ENCODE assay signal across 29 cellular contexts in the genomic region with DNA sequence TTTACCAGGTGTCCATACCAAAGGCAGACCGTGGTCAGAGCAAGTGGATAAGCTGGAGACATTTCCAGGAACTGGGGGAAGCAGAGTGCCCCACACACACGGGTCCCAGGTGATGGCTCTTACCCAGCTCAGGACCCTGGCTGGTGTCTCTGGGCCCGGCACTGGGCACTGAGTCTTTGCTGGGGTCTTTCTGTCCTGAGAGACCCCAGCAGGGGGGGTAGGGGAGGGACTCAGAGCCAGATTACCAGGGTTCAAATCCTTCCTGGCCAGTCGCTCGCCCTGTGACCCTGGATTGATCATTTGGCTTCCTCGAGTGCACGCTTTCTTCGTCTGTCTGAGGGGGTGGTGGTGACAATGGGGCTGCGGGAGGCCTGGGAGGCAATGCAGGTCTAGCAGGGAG.
DNase-seq lines count a peak whose midpoint lies in the region; TF ChIP-seq lines count a peak whose summit lies in the region.
"Had no signal": no experiment of that assay in that cellular context is flagged by ENCODE, and none has a peak within 500 bp of the region (broad histone marks: within the 10 kb centered on the region; RNA-seq: fewer than 3 reads in every experiment).

No MANE protein-coding gene starts in this region.

- H3K9me3 ChIP-seq in DOHH2 (ENCODE audit: control insufficient read depth, insufficient read depth, low read length) (peaks cover 6% of the 10 kb centered on the region), sigmoid colon (no peaks in the 10 kb centered on the region)
- H3K9me3 ChIP-seq: Peyer's patch had no signal

- H3K27ac ChIP-seq in DOHH2 (ENCODE audit: low read depth, low read length) (no peak overlapping the region), sigmoid colon (no peak overlapping the region)
- H3K27ac ChIP-seq: 22Rv1, KMS-11, Peyer's patch, SK-N-MC had no signal

- H3K79me2 ChIP-seq in DOHH2 (ENCODE audit: control insufficient read depth, low read length): no peaks in the 10 kb centered on the region

- no peak for TF ChIP-seq POLR2A in sigmoid colon (IDR thresholded peaks at IDR 0.05)

- CTCF ChIA-PET in activated CD4-positive, alpha-beta T cell treated with anti-CD3 and anti-CD28 coated beads, Interleukin-2, amount 10 ng/mL, durations not matched to agents 7 days and 5 days (lab: Charles Lee): no interaction called here

- DNase-seq in activated effector memory CD4-positive, alpha-beta T cell treated with anti-CD3 and anti-CD28 coated beads, Interleukin-2, amount 50 U/mL, for 16 hours: peak; percentile 42
- no peak for DNase-seq in activated effector memory CD4-positive, alpha-beta T cell treated with Interleukin-2 at 50 U/mL for 16 hours
- DNase-seq in islet precursor cell (peak; percentile 24), sigmoid colon (peak; percentile 28)
- no peak for DNase-seq in activated CD4-positive, alpha-beta T cell treated with anti-CD3 and anti-CD28 coated beads, Interleukin-2, amount 10 ng/mL, durations not matched to agents 7 days and 5 days
- no peak for DNase-seq in stimulated activated naive CD4-positive, alpha-beta T cell treated with Interleukin-2 at 50 U/mL for 16 hours (lab: John Stamatoyannopoulos, UW)
- no peak for DNase-seq in T-helper 2 cell treated with Interferon-gamma antibody and Interleukin-4, amounts not matched to agents 5 μg/mL and 100 μg/mL, for 36 hours (ENCODE audit: low spot score)
- DNase-seq: CD4-positive, alpha-beta T cell; EL; GDM1; HCEC 1CT; NCI-H1048; NCI-H1417; NCI-H1694; NCI-H2081; NCI-H2171; NCI-H226; NCI-H510A; NCI-H69; OCI-M1; SIG-M5 had no signal

- no peak for TF ChIP-seq EP300 in sigmoid colon (IDR thresholded peaks at IDR 0.05)

- WGBS in sigmoid colon, 2 donors: 86 to 87% methylated on average over 9 of the region's 9 CpGs

- peaks cover 6% of the 10 kb centered on the region; the same call in 1 of the 2 replicates for H4K20me1 ChIP-seq in DOHH2 (ENCODE audit: control insufficient read depth, insufficient read depth, low read depth, low read length)

- H3F3A ChIP-seq in DOHH2 (ENCODE audit: control insufficient read depth, insufficient read depth): peaks cover 15% of the 10 kb centered on the region

- intact Hi-C loops in sigmoid colon (cut with DNase I): no loop called here

- peak overlapping the region; percentile 65 for H3K4me2 ChIP-seq in DOHH2 (ENCODE audit: low read length)
- H3K4me2 ChIP-seq: KMS-11 had no signal

- H3K27me3 ChIP-seq in DOHH2 (ENCODE audit: control insufficient read depth, low read length) (peaks cover 3% of the 10 kb centered on the region; the same call in 1 of the 2 replicates), sigmoid colon (no peaks in the 10 kb centered on the region)
- H3K27me3 ChIP-seq: Peyer's patch had no signal

- H3K4me3 ChIP-seq in DOHH2 (ENCODE audit: low read length) (peak overlapping the region; percentile 54), sigmoid colon (no peak overlapping the region)
- H3K4me3 ChIP-seq: GM12878, Peyer's patch, SK-N-MC had no signal

- H3K36me3 ChIP-seq in DOHH2 (ENCODE audit: control insufficient read depth, low read length) (no peaks in the 10 kb centered on the region), sigmoid colon (no peaks in the 10 kb centered on the region)
- H3K36me3 ChIP-seq: Peyer's patch had no signal

- peaks cover 11% of the 10 kb centered on the region for H3K4me1 Mint-ChIP-seq in activated CD4-positive, alpha-beta T cell treated with anti-CD3 and anti-CD28 coated beads, Interleukin-2, amount 10 ng/mL, durations not matched to agents 7 days and 5 days
- peaks cover 13% of the 10 kb centered on the region for H3K4me1 Mint-ChIP-seq in T-helper 2 cell treated with Interferon-gamma antibody and Interleukin-4, amounts not matched to agents 5 μg/mL and 100 μg/mL, for 36 hours (ENCODE audit: low read depth)

- H3K27me3 Mint-ChIP-seq in activated CD4-positive, alpha-beta T cell treated with anti-CD3 and anti-CD28 coated beads, Interleukin-2, amount 10 ng/mL, durations not matched to agents 7 days and 5 days: no peaks in the 10 kb centered on the region
- H3K27me3 Mint-ChIP-seq in T-helper 2 cell treated with Interferon-gamma antibody and Interleukin-4, amounts not matched to agents 5 μg/mL and 100 μg/mL, for 36 hours (ENCODE audit: low read depth): peaks cover 3% of the 10 kb centered on the region
- H3K27me3 Mint-ChIP-seq: CD4-positive, alpha-beta T cell had no signal

- no peak overlapping the region for H3K27ac Mint-ChIP-seq in activated CD4-positive, alpha-beta T cell treated with anti-CD3 and anti-CD28 coated beads, Interleukin-2, amount 10 ng/mL, durations not matched to agents 7 days and 5 days
- H3K27ac Mint-ChIP-seq in T-helper 2 cell treated with Interferon-gamma antibody and Interleukin-4, amounts not matched to agents 5 μg/mL and 100 μg/mL, for 36 hours: no peak overlapping the region
- H3K27ac Mint-ChIP-seq: B cell; CD4-positive, alpha-beta T cell had no signal

- H3K4me3 Mint-ChIP-seq in activated CD4-positive, alpha-beta T cell treated with anti-CD3 and anti-CD28 coated beads, Interleukin-2, amount 10 ng/mL, durations not matched to agents 7 days and 5 days: no peak overlapping the region
- no peak overlapping the region for H3K4me3 Mint-ChIP-seq in T-helper 2 cell treated with Interferon-gamma antibody and Interleukin-4, amounts not matched to agents 5 μg/mL and 100 μg/mL, for 36 hours
- H3K4me3 Mint-ChIP-seq: B cell; CD4-positive, alpha-beta T cell; IgD-negative memory B cell had no signal

- peaks cover 43% of the 10 kb centered on the region for H3K4me1 ChIP-seq in DOHH2 (ENCODE audit: control insufficient read depth, low read length)
- H3K4me1 ChIP-seq in sigmoid colon: no peaks in the 10 kb centered on the region
- H3K4me1 ChIP-seq: Peyer's patch had no signal

- POLR2A ChIA-PET in activated CD4-positive, alpha-beta T cell treated with anti-CD3 and anti-CD28 coated beads, Interleukin-2, amount 10 ng/mL, durations not matched to agents 7 days and 5 days (lab: Charles Lee): no interaction called here

- H3K9me2 ChIP-seq in DOHH2 (replicated peaks; ENCODE audit: control insufficient read depth, low read length): no peaks in the 10 kb centered on the region

- H3K36me3 Mint-ChIP-seq in activated CD4-positive, alpha-beta T cell treated with anti-CD3 and anti-CD28 coated beads, Interleukin-2, amount 10 ng/mL, durations not matched to agents 7 days and 5 days (ENCODE audit: low read depth): no peaks in the 10 kb centered on the region
- no peaks in the 10 kb centered on the region for H3K36me3 Mint-ChIP-seq in T-helper 2 cell treated with Interferon-gamma antibody and Interleukin-4, amounts not matched to agents 5 μg/mL and 100 μg/mL, for 36 hours (ENCODE audit: low read depth)

- TF ChIP-seq CTCF in DOHH2 (IDR thresholded peaks at IDR 0.05; ENCODE audit: low read depth, low read length, poor library complexity, severe bottlenecking) (no peak), sigmoid colon (IDR thresholded peaks at IDR 0.05) (no peak)

- peaks cover 6% of the 10 kb centered on the region for H3K9me3 Mint-ChIP-seq in activated CD4-positive, alpha-beta T cell treated with anti-CD3 and anti-CD28 coated beads, Interleukin-2, amount 10 ng/mL, durations not matched to agents 7 days and 5 days
- no peaks in the 10 kb centered on the region for H3K9me3 Mint-ChIP-seq in T-helper 2 cell treated with Interferon-gamma antibody and Interleukin-4, amounts not matched to agents 5 μg/mL and 100 μg/mL, for 36 hours
- H3K9me3 Mint-ChIP-seq: CD4-positive, alpha-beta T cell had no signal

Comparison
In these comparisons a context has a peak if more than half of its experiments do, and no peak if none do; other contexts are left out.
1. DNase-seq: peak in activated effector memory CD4-positive, alpha-beta T cell treated with anti-CD3 and anti-CD28 coated beads, Interleukin-2, amount 50 U/mL, for 16 hours (single experiment), islet precursor cell (single experiment) and sigmoid colon (single experiment); none in activated effector memory CD4-positive, alpha-beta T cell treated with Interleukin-2 at 50 U/mL for 16 hours (single experiment), activated CD4-positive, alpha-beta T cell treated with anti-CD3 and anti-CD28 coated beads, Interleukin-2, amount 10 ng/mL, durations not matched to agents 7 days and 5 days (single experiment), stimulated activated naive CD4-positive, alpha-beta T cell treated with Interleukin-2 at 50 U/mL for 16 hours (single experiment) and T-helper 2 cell treated with Interferon-gamma antibody and Interleukin-4, amounts not matched to agents 5 μg/mL and 100 μg/mL, for 36 hours (single experiment).